Comparison of ENCODE assay signal across 30 cellular contexts in genomic region chr15:52069559-52069958, GRCh38. TPM values are rescaled to one million over a fixed set of nuclear protein-coding genes. Genes with fewer than 3 reads are reported as not detected.
DNase-seq lines count a peak whose midpoint lies in the region; ATAC-seq, FAIRE-seq and TF ChIP-seq lines count a peak whose summit lies in the region.
"Had no signal": no experiment of that assay in that cellular context is flagged by ENCODE, and none has a peak within 500 bp of the region (broad histone marks: within the 10 kb centered on the region; RNA-seq: fewer than 3 reads in every experiment).

No MANE protein-coding gene starts in this region.

- ATAC-seq in left lobe of liver (peak; percentile 78), HG03469 (IDR thresholded peaks at IDR 0.05; ENCODE audit: unreplicated experiment) (no peak)
- no peak for ATAC-seq in stimulated activated effector memory CD8-positive, alpha-beta T cell treated with anti-CD3 and anti-CD28 coated beads, Interleukin-12 subunit alpha, Interleukin-12 subunit beta, amount 100 ng/mL, for 72 hours
- ATAC-seq: activated CD4-positive, CD25-positive, alpha-beta regulatory T cell treated with anti-CD3 and anti-CD28 coated beads, Interleukin-2, amount 50 U/mL, for 24 hours; activated naive CD4-positive, alpha-beta T cell treated with anti-CD3 and anti-CD28 coated beads, Interleukin-2, amount 50 U/mL, for 72 hours; effector memory CD8-positive, alpha-beta T cell; stimulated activated memory B cell treated with anti-CD40 and anti-IgM and Interleukin-4, amounts not matched to agents 10 μg/mL and 1 μg/mL and 100 μg/mL, for 72 hours had no signal

- peaks cover 14% of the 10 kb centered on the region for H3K4me1 Mint-ChIP-seq in stimulated activated effector memory CD8-positive, alpha-beta T cell treated with anti-CD3 and anti-CD28 coated beads, Interleukin-12 subunit alpha, Interleukin-12 subunit beta, amount 100 ng/mL, for 72 hours
- peaks cover 13% of the 10 kb centered on the region for H3K4me1 Mint-ChIP-seq in activated T-helper 1 cell treated with anti-CD3 and anti-CD28 coated beads, Interleukin-12 subunit alpha, Interleukin-12 subunit beta, Interleukin-2, Interleukin-4 antibody, amounts not matched to agents 30 ng/mL and 10 ng/mL and 1 ng/mL, durations not matched to agents 14 hours and 24 hours and 36 hours (ENCODE audit: low read depth)
- H3K4me1 Mint-ChIP-seq: neural crest cell had no signal

- H3K4me3 ChIP-seq in MG63 (no peak overlapping the region), bronchial epithelial cell (ENCODE audit: low read depth, low read length) (no peak overlapping the region)
- H3K4me3 ChIP-seq: right atrium auricular region, SJCRH30 had no signal

- H3K9me3 Mint-ChIP-seq in stimulated activated effector memory CD8-positive, alpha-beta T cell treated with anti-CD3 and anti-CD28 coated beads, Interleukin-12 subunit alpha, Interleukin-12 subunit beta, amount 100 ng/mL, for 72 hours: no peaks in the 10 kb centered on the region
- H3K9me3 Mint-ChIP-seq in activated T-helper 1 cell treated with anti-CD3 and anti-CD28 coated beads, Interleukin-12 subunit alpha, Interleukin-12 subunit beta, Interleukin-2, Interleukin-4 antibody, amounts not matched to agents 30 ng/mL and 10 ng/mL and 1 ng/mL, durations not matched to agents 14 hours and 24 hours and 36 hours: no peaks in the 10 kb centered on the region
- H3K9me3 Mint-ChIP-seq: activated naive CD4-positive, alpha-beta T cell treated with anti-CD3 and anti-CD28 coated beads, Interleukin-2, amount 50 U/mL, for 72 hours; effector memory CD8-positive, alpha-beta T cell; neural crest cell; stimulated activated memory B cell treated with anti-CD40 and anti-IgM and Interleukin-4, amounts not matched to agents 10 μg/mL and 1 μg/mL and 100 μg/mL, for 72 hours had no signal

- DNase-seq in MG63: peak; percentile 49
- peak; percentile 96 for DNase-seq in bronchial epithelial cell (ENCODE audit: low read depth)
- DNase-seq in left lobe of liver (ENCODE audit: low spot score): peak; percentile 86
- no peak for DNase-seq in stimulated activated effector memory CD8-positive, alpha-beta T cell treated with anti-CD3 and anti-CD28 coated beads, Interleukin-12 subunit alpha, Interleukin-12 subunit beta, amount 100 ng/mL, for 72 hours (ENCODE audit: low spot score in 2 of 2)
- no peak for DNase-seq in NCI-H2029 treated with DMSO at 0.1 percent for 48 hours (lab: John Stamatoyannopoulos, UW)
- no peak for DNase-seq in activated T-helper 1 cell treated with anti-CD3 and anti-CD28 coated beads, Interleukin-12 subunit alpha, Interleukin-12 subunit beta, Interleukin-2, Interleukin-4 antibody, amounts not matched to agents 30 ng/mL and 10 ng/mL and 1 ng/mL, durations not matched to agents 14 hours and 24 hours and 36 hours (ENCODE audit: low spot score)
- DNase-seq: activated CD4-positive, alpha-beta T cell treated with anti-CD3 and anti-CD28 coated beads, Interleukin-2, amount 50 U/mL, for 48 hours; activated CD8-positive, alpha-beta memory T cell treated with anti-CD3 and anti-CD28 coated beads, Interleukin-2, amount 50 U/mL, for 48 hours; anterior cingulate cortex; C1 segment of cervical spinal cord; cortex of kidney; DMS79 treated with DMSO at 0.1 percent for 48 hours; effector memory CD8-positive, alpha-beta T cell; GF-D8; HCEC 1CT; MV-4-11; NCI-H1436 treated with DMSO at 0.1 percent for 48 hours; NCI-H510A; SJCRH30; stimulated activated CD4-positive, alpha-beta T cell treated with anti-CD3 and anti-CD28 coated beads, Interleukin-12 subunit alpha, Interleukin-12 subunit beta, amount 100 ng/mL, for 4 hours; stimulated activated CD4-positive, alpha-beta T cell treated with anti-CD3 and anti-CD28 coated beads, Interleukin-4, amount 100 ng/mL, for 24 hours had no signal

- H3K27ac Mint-ChIP-seq in stimulated activated effector memory CD8-positive, alpha-beta T cell treated with anti-CD3 and anti-CD28 coated beads, Interleukin-12 subunit alpha, Interleukin-12 subunit beta, amount 100 ng/mL, for 72 hours: peak overlapping the region; percentile 54
- no peak overlapping the region for H3K27ac Mint-ChIP-seq in activated T-helper 1 cell treated with anti-CD3 and anti-CD28 coated beads, Interleukin-12 subunit alpha, Interleukin-12 subunit beta, Interleukin-2, Interleukin-4 antibody, amounts not matched to agents 30 ng/mL and 10 ng/mL and 1 ng/mL, durations not matched to agents 14 hours and 24 hours and 36 hours
- H3K27ac Mint-ChIP-seq: activated naive CD4-positive, alpha-beta T cell treated with anti-CD3 and anti-CD28 coated beads, Interleukin-2, amount 50 U/mL, for 72 hours; stimulated activated memory B cell treated with anti-CD40 and anti-IgM and Interleukin-4, amounts not matched to agents 10 μg/mL and 1 μg/mL and 100 μg/mL, for 72 hours had no signal

- no peak for TF ChIP-seq CTCF in bronchial epithelial cell (IDR thresholded peaks at IDR 0.05; ENCODE audit: insufficient read depth, low read length, severe bottlenecking)

- intact Hi-C loops in activated T-helper 1 cell treated with anti-CD3 and anti-CD28 coated beads, Interleukin-12 subunit alpha, Interleukin-12 subunit beta, Interleukin-2, Interleukin-4 antibody, amounts not matched to agents 30 ng/mL and 10 ng/mL and 1 ng/mL, durations not matched to agents 14 hours and 24 hours and 36 hours (cut with micrococcal nuclease): no loop called here

- H3K9me3 ChIP-seq in MG63: no peaks in the 10 kb centered on the region
- H3K9me3 ChIP-seq: right atrium auricular region, SJCRH30 had no signal

- peaks cover 7% of the 10 kb centered on the region for H3K27me3 Mint-ChIP-seq in activated T-helper 1 cell treated with anti-CD3 and anti-CD28 coated beads, Interleukin-12 subunit alpha, Interleukin-12 subunit beta, Interleukin-2, Interleukin-4 antibody, amounts not matched to agents 30 ng/mL and 10 ng/mL and 1 ng/mL, durations not matched to agents 14 hours and 24 hours and 36 hours (ENCODE audit: insufficient read depth)
- H3K27me3 Mint-ChIP-seq: effector memory CD8-positive, alpha-beta T cell; stimulated activated memory B cell treated with anti-CD40 and anti-IgM and Interleukin-4, amounts not matched to agents 10 μg/mL and 1 μg/mL and 100 μg/mL, for 72 hours had no signal

- peaks cover 14% of the 10 kb centered on the region for H3K36me3 ChIP-seq in MG63
- H3K36me3 ChIP-seq in bronchial epithelial cell (ENCODE audit: control insufficient read depth, insufficient read depth, low read length): no peaks in the 10 kb centered on the region

- no peak for FAIRE-seq in bronchial epithelial cell (lab: Jason Lieb, UNC)
- FAIRE-seq: TTC549 had no signal

- no peak overlapping the region for H3K4me3 Mint-ChIP-seq in stimulated activated effector memory CD8-positive, alpha-beta T cell treated with anti-CD3 and anti-CD28 coated beads, Interleukin-12 subunit alpha, Interleukin-12 subunit beta, amount 100 ng/mL, for 72 hours
- H3K4me3 Mint-ChIP-seq in activated T-helper 1 cell treated with anti-CD3 and anti-CD28 coated beads, Interleukin-12 subunit alpha, Interleukin-12 subunit beta, Interleukin-2, Interleukin-4 antibody, amounts not matched to agents 30 ng/mL and 10 ng/mL and 1 ng/mL, durations not matched to agents 14 hours and 24 hours and 36 hours: no peak overlapping the region
- H3K4me3 Mint-ChIP-seq: effector memory CD8-positive, alpha-beta T cell; neural crest cell; stimulated activated memory B cell treated with anti-CD40 and anti-IgM and Interleukin-4, amounts not matched to agents 10 μg/mL and 1 μg/mL and 100 μg/mL, for 72 hours had no signal

- H3K27me3 ChIP-seq in MG63 (no peaks in the 10 kb centered on the region), bronchial epithelial cell (ENCODE audit: control insufficient read depth, insufficient read depth, low read length) (no peaks in the 10 kb centered on the region)
- H3K27me3 ChIP-seq: right atrium auricular region, SJCRH30 had no signal

- H3K36me3 Mint-ChIP-seq in stimulated activated effector memory CD8-positive, alpha-beta T cell treated with anti-CD3 and anti-CD28 coated beads, Interleukin-12 subunit alpha, Interleukin-12 subunit beta, amount 100 ng/mL, for 72 hours: peaks cover 21% of the 10 kb centered on the region
- H3K36me3 Mint-ChIP-seq in activated T-helper 1 cell treated with anti-CD3 and anti-CD28 coated beads, Interleukin-12 subunit alpha, Interleukin-12 subunit beta, Interleukin-2, Interleukin-4 antibody, amounts not matched to agents 30 ng/mL and 10 ng/mL and 1 ng/mL, durations not matched to agents 14 hours and 24 hours and 36 hours (ENCODE audit: low read depth): peaks cover 11% of the 10 kb centered on the region
- H3K36me3 Mint-ChIP-seq: activated naive CD4-positive, alpha-beta T cell treated with anti-CD3 and anti-CD28 coated beads, Interleukin-2, amount 50 U/mL, for 72 hours had no signal

RNA-seq across cellular contexts. Expression of gene BCL2L10, which starts 43.0 kb away (rescaled TPM):
- total RNA-seq in MG63 (2014; rRNA removed; shearing (Covaris generic); ENCODE audit: low replicate concordance): not detected in 2 replicates
- 0.53 and 0.64 TPM in 2 replicates for total RNA-seq in bronchial epithelial cell
- total RNA-seq in left lobe of liver: 4.2 TPM
- total RNA-seq in activated T-helper 1 cell treated with anti-CD3 and anti-CD28 coated beads, Interleukin-12 subunit alpha, Interleukin-12 subunit beta, Interleukin-2, Interleukin-4 antibody, amounts not matched to agents 30 ng/mL and 10 ng/mL and 1 ng/mL, durations not matched to agents 14 hours and 24 hours and 36 hours: not detected in 2 replicates
- total RNA-seq: activated naive CD4-positive, alpha-beta T cell treated with anti-CD3 and anti-CD28 coated beads, Interleukin-2, amount 50 U/mL, for 72 hours; cardiac septum; neural crest cell; T-helper 1 cell treated with Interleukin-12 subunit alpha and Interleukin-12 subunit beta and Interleukin-4 antibody, amounts not matched to agents 30 ng/mL and 1 ng/mL, for 36 hours had no signal

RNA-seq across cellular contexts. Expression of gene MAPK6, which starts 50.5 kb away (rescaled TPM):
- 36.3 and 67.2 TPM in 2 replicates for total RNA-seq in MG63 (2014; rRNA removed; shearing (Covaris generic); ENCODE audit: low replicate concordance)
- total RNA-seq in bronchial epithelial cell: 156 and 197 TPM in 2 replicates
- total RNA-seq in left lobe of liver: 20.0 TPM
- 57.3 and 57.9 TPM in 2 replicates for total RNA-seq in activated T-helper 1 cell treated with anti-CD3 and anti-CD28 coated beads, Interleukin-12 subunit alpha, Interleukin-12 subunit beta, Interleukin-2, Interleukin-4 antibody, amounts not matched to agents 30 ng/mL and 10 ng/mL and 1 ng/mL, durations not matched to agents 14 hours and 24 hours and 36 hours

Comparison
In these comparisons a context has a peak if more than half of its experiments do, and no peak if none do; other contexts are left out.
1. DNase-seq: peak in MG63 (single experiment), bronchial epithelial cell (single experiment) and left lobe of liver (single experiment); none in stimulated activated effector memory CD8-positive, alpha-beta T cell treated with anti-CD3 and anti-CD28 coated beads, Interleukin-12 subunit alpha, Interleukin-12 subunit beta, amount 100 ng/mL, for 72 hours (0 of 2), NCI-H2029 treated with DMSO at 0.1 percent for 48 hours (single experiment) and activated T-helper 1 cell treated with anti-CD3 and anti-CD28 coated beads, Interleukin-12 subunit alpha, Interleukin-12 subunit beta, Interleukin-2, Interleukin-4 antibody, amounts not matched to agents 30 ng/mL and 10 ng/mL and 1 ng/mL, durations not matched to agents 14 hours and 24 hours and 36 hours (single experiment).